Comparison of ENCODE assay signal across 10 cellular contexts in genomic region chr1:234618726-234619049, GRCh38. TPM values are rescaled to one million over a fixed set of nuclear protein-coding genes. Genes with fewer than 3 reads are reported as not detected.
DNase-seq lines count a peak whose midpoint lies in the region; TF ChIP-seq lines count a peak whose summit lies in the region.
"Had no signal": no experiment of that assay in that cellular context is flagged by ENCODE, and none has a peak within 500 bp of the region (broad histone marks: within the 10 kb centered on the region; RNA-seq: fewer than 3 reads in every experiment).

No MANE protein-coding gene starts in this region.

- no peak overlapping the region for H3K4me3 ChIP-seq in NT2/D1 (ENCODE audit: insufficient read length, low read depth)
- H3K4me3 ChIP-seq in fibroblast of lung (replicated peaks in 1 of 4; ENCODE audit: control extremely low read depth in 1 of 4, insufficient read depth in 1 of 4, low read depth in 3 of 4, low read length in 4 of 4), result no peak overlapping the region
- H3K4me3 ChIP-seq: ovary had no signal

- DNase-seq in CD14-positive monocyte (ENCODE audit: low spot score) (no peak), NT2/D1 (ENCODE audit: low read depth, low spot score) (no peak), fibroblast of lung (ENCODE audit: low read depth in 2 of 2) (no peak), osteocyte (ENCODE audit: extremely low spot score, unreplicated experiment) (no peak), HPDE6-E6E7 (ENCODE audit: extremely low spot score) (no peak), SKM-1 (lab: John Stamatoyannopoulos, UW; ENCODE audit: unreplicated experiment) (no peak), NCI-H2029 (lab: John Stamatoyannopoulos, UW) (no peak), amniotic stem cell (lab: John Stamatoyannopoulos, UW) (no peak)
- DNase-seq: C1 segment of cervical spinal cord, ovary had no signal

- intact Hi-C loops in CD14-positive monocyte (cut with micrococcal nuclease), result no loop called here

- H3K27ac Mint-ChIP-seq in CD14-positive monocyte, result peak overlapping the region in 5 of 7 donors; percentile 59 to 94 (median 87)
- H3K27ac Mint-ChIP-seq in osteocyte (ENCODE audit: unreplicated experiment), result peak overlapping the region; percentile 96

- H3K27me3 ChIP-seq in NT2/D1 (ENCODE audit: insufficient read depth, insufficient read length) (no peaks in the 10 kb centered on the region), fibroblast of lung (ENCODE audit: control insufficient read depth, insufficient read depth, low read length) (no peaks in the 10 kb centered on the region)
- H3K27me3 ChIP-seq: ovary had no signal

- peaks cover 4% of the 10 kb centered on the region for H3K4me1 ChIP-seq in NT2/D1 (ENCODE audit: insufficient read depth, insufficient read length)
- peaks cover 27% of the 10 kb centered on the region for H3K4me1 ChIP-seq in fibroblast of lung (ENCODE audit: control insufficient read depth, extremely low read depth, insufficient read depth, low read length)

- H3K9ac ChIP-seq in NT2/D1 (ENCODE audit: insufficient read length, low read depth) (peak overlapping the region; percentile 45), fibroblast of lung (ENCODE audit: insufficient read depth, low read length) (peak overlapping the region; percentile 39)

- no peaks in the 10 kb centered on the region for H3K79me2 ChIP-seq in fibroblast of lung (ENCODE audit: control insufficient read depth, insufficient read depth, low read length)

- H3K4me3 Mint-ChIP-seq in CD14-positive monocyte, result no peak overlapping the region
- H3K4me3 Mint-ChIP-seq in osteocyte (ENCODE audit: unreplicated experiment), result no peak overlapping the region

- H3K36me3 Mint-ChIP-seq in CD14-positive monocyte, result no peaks in the 10 kb centered on the region
- no peaks in the 10 kb centered on the region for H3K36me3 Mint-ChIP-seq in osteocyte (ENCODE audit: unreplicated experiment)

- H3K27me3 Mint-ChIP-seq in CD14-positive monocyte (ENCODE audit: low read depth in 3 of 3) (peaks cover 0 to 2% (median 0%) of the 10 kb centered on the region in 3 donors), osteocyte (ENCODE audit: unreplicated experiment) (no peaks in the 10 kb centered on the region)

- no peaks in the 10 kb centered on the region for H4K20me1 ChIP-seq in fibroblast of lung (ENCODE audit: control insufficient read depth, extremely low read depth, insufficient read depth, low read length)

- TF ChIP-seq CTCF in CD14-positive monocyte (IDR thresholded peaks at IDR 0.05) (no peak), fibroblast of lung (conservative IDR thresholded peaks at IDR 0.05 in 1 of 2, IDR thresholded peaks at IDR 0.05 in 1 of 2; ENCODE audit: low read depth in 1 of 2, low read length in 2 of 2) (no peak), osteocyte (IDR thresholded peaks at IDR 0.05) (no peak)

- no peaks in the 10 kb centered on the region for H3K36me3 ChIP-seq in NT2/D1 (ENCODE audit: insufficient read depth, insufficient read length, low read length)
- no peaks in the 10 kb centered on the region for H3K36me3 ChIP-seq in fibroblast of lung (ENCODE audit: control insufficient read depth, insufficient read depth, low read length)
- H3K36me3 ChIP-seq: ovary had no signal

- peak overlapping the region; percentile 58 for H3K4me2 ChIP-seq in fibroblast of lung (ENCODE audit: extremely low read depth, insufficient read depth, low read length)

- H3K4me1 Mint-ChIP-seq in CD14-positive monocyte (peaks cover 55% of the 10 kb centered on the region), osteocyte (ENCODE audit: unreplicated experiment) (peaks cover 78% of the 10 kb centered on the region)

- H2AFZ ChIP-seq in fibroblast of lung (ENCODE audit: low read length), result peak overlapping the region; percentile 16

- peak overlapping the region; percentile 90 for H3K27ac ChIP-seq in fibroblast of lung (ENCODE audit: insufficient read depth, low read length)

- H3K9me3 Mint-ChIP-seq in CD14-positive monocyte, result no peaks in the 10 kb centered on the region
- H3K9me3 Mint-ChIP-seq in osteocyte (ENCODE audit: unreplicated experiment), result no peaks in the 10 kb centered on the region

- no peaks in the 10 kb centered on the region for H3K9me3 ChIP-seq in NT2/D1 (ENCODE audit: insufficient read depth, low read length)
- H3K9me3 ChIP-seq in fibroblast of lung (ENCODE audit: control insufficient read depth, insufficient read depth, low read depth, low read length), result no peaks in the 10 kb centered on the region
- H3K9me3 ChIP-seq: ovary had no signal

RNA-seq across cellular contexts. Expression of gene IRF2BP2, which starts 8.7 kb away (rescaled TPM):
- polyA plus RNA-seq in CD14-positive monocyte (10 to 100 TPM; 22.4 to 22.6 TPM), fibroblast of lung (17.8 and 28.2 TPM in 2 replicates)
- total RNA-seq in fibroblast of lung (71.8 and 113 TPM in 2 replicates), osteocyte (154 and 170 TPM in 2 replicates)
- polyA plus RNA-seq in fibroblast of lung (2012), result 28.9 and 44.7 TPM in 2 replicates
- 38.6 and 48.1 TPM in 2 replicates for polyA minus RNA-seq in fibroblast of lung (ENCODE audit: low replicate concordance)
